ENCODE assay signal across 15 cellular contexts in genomic region chr2:132478669-132479068, GRCh38.
"Had no signal": no experiment of that assay in that cellular context is flagged by ENCODE, and none has a peak within 500 bp of the region (broad histone marks: within the 10 kb centered on the region; RNA-seq: fewer than 3 reads in every experiment).

No MANE protein-coding gene starts in this region.

- H3K9me3 ChIP-seq: testis had no signal

- H3K27me3 ChIP-seq: testis, upper lobe of left lung had no signal

- H3K4me1 Mint-ChIP-seq: activated CD4-positive, alpha-beta memory T cell treated with anti-CD3 and anti-CD28 coated beads, Interleukin-2, amount 10 ng/mL, durations not matched to agents 7 days and 5 days; neural crest cell had no signal

- H3K4me1 ChIP-seq: testis, upper lobe of left lung had no signal

- H3K27ac ChIP-seq: coronary artery, testis had no signal

- DNase-seq: activated CD4-positive, alpha-beta memory T cell treated with anti-CD3 and anti-CD28 coated beads, Interleukin-2, amount 10 ng/mL, durations not matched to agents 7 days and 5 days; activated CD4-positive, alpha-beta T cell treated with anti-CD3 and anti-CD28 coated beads for 4 hours; activated effector memory CD4-positive, alpha-beta T cell treated with Interleukin-2 at 50 U/mL for 16 hours; activated naive CD4-positive, alpha-beta T cell treated with anti-CD3 and anti-CD28 coated beads, Interleukin-2, amount 50 U/mL, for 16 hours; activated T-cell treated with anti-CD3 and anti-CD28 coated beads, Interleukin-2, amount 50 U/mL, for 4 hours; central memory CD4-positive, alpha-beta T cell; head of caudate nucleus; left cardiac atrium; stimulated activated naive CD8-positive, alpha-beta T cell treated with anti-CD3 and anti-CD28 coated beads, Interleukin-15, Interleukin-2, amounts not matched to agents 100 U/mL and 50 U/mL, for 24 hours; testis; upper lobe of left lung had no signal

- H3K4me3 Mint-ChIP-seq: activated CD4-positive, alpha-beta memory T cell treated with anti-CD3 and anti-CD28 coated beads, Interleukin-2, amount 10 ng/mL, durations not matched to agents 7 days and 5 days; activated T-cell treated with anti-CD3 and anti-CD28 coated beads, Interleukin-2, amount 50 U/mL, for 4 hours; neural crest cell; WTC11 had no signal

- H3K27ac Mint-ChIP-seq: activated CD4-positive, alpha-beta memory T cell treated with anti-CD3 and anti-CD28 coated beads, Interleukin-2, amount 10 ng/mL, durations not matched to agents 7 days and 5 days; WTC11 had no signal

- H3K4me3 ChIP-seq: coronary artery, lung, testis, upper lobe of left lung had no signal

- H3K9me3 Mint-ChIP-seq: neural crest cell had no signal

- H3K36me3 Mint-ChIP-seq: WTC11 had no signal

- H3K36me3 ChIP-seq: upper lobe of left lung had no signal

- H3K27me3 Mint-ChIP-seq: activated CD4-positive, alpha-beta memory T cell treated with anti-CD3 and anti-CD28 coated beads, Interleukin-2, amount 10 ng/mL, durations not matched to agents 7 days and 5 days had no signal

- ATAC-seq: activated T-cell treated with anti-CD3 and anti-CD28 coated beads, Interleukin-2, amount 50 U/mL, for 4 hours; left cardiac atrium; stimulated activated naive CD8-positive, alpha-beta T cell treated with anti-CD3 and anti-CD28 coated beads, Interleukin-15, Interleukin-2, amounts not matched to agents 100 U/mL and 50 U/mL, for 24 hours; WTC11 had no signal
